ENCODE assay signal across 2 cellular contexts in genomic region chr15:78878356-78878755, GRCh38.
TF ChIP-seq lines count a peak whose summit lies in the region.

No MANE protein-coding gene starts in this region.

TF ChIP-seq in SK-N-SH, 30 proteins besides CTCF, POLR2A, EP300 and RAD21 (continued from another document):
- TF ChIP-seq, protein P1, sequence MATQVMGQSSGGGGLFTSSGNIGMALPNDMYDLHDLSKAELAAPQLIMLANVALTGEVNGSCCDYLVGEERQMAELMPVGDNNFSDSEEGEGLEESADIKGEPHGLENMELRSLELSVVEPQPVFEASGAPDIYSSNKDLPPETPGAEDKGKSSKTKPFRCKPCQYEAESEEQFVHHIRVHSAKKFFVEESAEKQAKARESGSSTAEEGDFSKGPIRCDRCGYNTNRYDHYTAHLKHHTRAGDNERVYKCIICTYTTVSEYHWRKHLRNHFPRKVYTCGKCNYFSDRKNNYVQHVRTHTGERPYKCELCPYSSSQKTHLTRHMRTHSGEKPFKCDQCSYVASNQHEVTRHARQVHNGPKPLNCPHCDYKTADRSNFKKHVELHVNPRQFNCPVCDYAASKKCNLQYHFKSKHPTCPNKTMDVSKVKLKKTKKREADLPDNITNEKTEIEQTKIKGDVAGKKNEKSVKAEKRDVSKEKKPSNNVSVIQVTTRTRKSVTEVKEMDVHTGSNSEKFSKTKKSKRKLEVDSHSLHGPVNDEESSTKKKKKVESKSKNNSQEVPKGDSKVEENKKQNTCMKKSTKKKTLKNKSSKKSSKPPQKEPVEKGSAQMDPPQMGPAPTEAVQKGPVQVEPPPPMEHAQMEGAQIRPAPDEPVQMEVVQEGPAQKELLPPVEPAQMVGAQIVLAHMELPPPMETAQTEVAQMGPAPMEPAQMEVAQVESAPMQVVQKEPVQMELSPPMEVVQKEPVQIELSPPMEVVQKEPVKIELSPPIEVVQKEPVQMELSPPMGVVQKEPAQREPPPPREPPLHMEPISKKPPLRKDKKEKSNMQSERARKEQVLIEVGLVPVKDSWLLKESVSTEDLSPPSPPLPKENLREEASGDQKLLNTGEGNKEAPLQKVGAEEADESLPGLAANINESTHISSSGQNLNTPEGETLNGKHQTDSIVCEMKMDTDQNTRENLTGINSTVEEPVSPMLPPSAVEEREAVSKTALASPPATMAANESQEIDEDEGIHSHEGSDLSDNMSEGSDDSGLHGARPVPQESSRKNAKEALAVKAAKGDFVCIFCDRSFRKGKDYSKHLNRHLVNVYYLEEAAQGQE (IDR thresholded peaks at IDR 0.05; ENCODE audit: low read depth, low read length) = no peak
- TF ChIP-seq EZH2phosphoT487 (IDR thresholded peaks at IDR 0.05; ENCODE audit: borderline replicate concordance, low read depth) (no peak), RFX5 (IDR thresholded peaks at IDR 0.05; ENCODE audit: low read length) (no peak), ZBTB33 (IDR thresholded peaks at IDR 0.05; ENCODE audit: borderline replicate concordance, low read depth) (no peak), NFIC (IDR thresholded peaks at IDR 0.05; ENCODE audit: borderline replicate concordance) (no peak), TCF12 (IDR thresholded peaks at IDR 0.05) (no peak)
- TF ChIP-seq, protein P2, sequence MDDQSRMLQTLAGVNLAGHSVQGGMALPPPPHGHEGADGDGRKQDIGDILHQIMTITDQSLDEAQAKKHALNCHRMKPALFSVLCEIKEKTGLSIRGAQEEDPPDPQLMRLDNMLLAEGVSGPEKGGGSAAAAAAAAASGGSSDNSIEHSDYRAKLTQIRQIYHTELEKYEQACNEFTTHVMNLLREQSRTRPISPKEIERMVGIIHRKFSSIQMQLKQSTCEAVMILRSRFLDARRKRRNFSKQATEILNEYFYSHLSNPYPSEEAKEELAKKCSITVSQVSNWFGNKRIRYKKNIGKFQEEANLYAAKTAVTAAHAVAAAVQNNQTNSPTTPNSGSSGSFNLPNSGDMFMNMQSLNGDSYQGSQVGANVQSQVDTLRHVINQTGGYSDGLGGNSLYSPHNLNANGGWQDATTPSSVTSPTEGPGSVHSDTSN (IDR thresholded peaks at IDR 0.05) = no peak

TF ChIP-seq in SK-N-SH treated with all-trans-retinoic acid at 6 μM for 48 hours, 23 proteins besides CTCF, POLR2A, EP300 and RAD21 (continued from another document):
- TF ChIP-seq ZNF565 (CRISPR knock-in tag; conservative IDR thresholded peaks at IDR 0.05; ENCODE audit: low read depth) = no peak
- no peak for TF ChIP-seq PPARA (CRISPR knock-in tag; IDR thresholded peaks at IDR 0.05; ENCODE audit: borderline replicate concordance)
- TF ChIP-seq, protein P3, sequence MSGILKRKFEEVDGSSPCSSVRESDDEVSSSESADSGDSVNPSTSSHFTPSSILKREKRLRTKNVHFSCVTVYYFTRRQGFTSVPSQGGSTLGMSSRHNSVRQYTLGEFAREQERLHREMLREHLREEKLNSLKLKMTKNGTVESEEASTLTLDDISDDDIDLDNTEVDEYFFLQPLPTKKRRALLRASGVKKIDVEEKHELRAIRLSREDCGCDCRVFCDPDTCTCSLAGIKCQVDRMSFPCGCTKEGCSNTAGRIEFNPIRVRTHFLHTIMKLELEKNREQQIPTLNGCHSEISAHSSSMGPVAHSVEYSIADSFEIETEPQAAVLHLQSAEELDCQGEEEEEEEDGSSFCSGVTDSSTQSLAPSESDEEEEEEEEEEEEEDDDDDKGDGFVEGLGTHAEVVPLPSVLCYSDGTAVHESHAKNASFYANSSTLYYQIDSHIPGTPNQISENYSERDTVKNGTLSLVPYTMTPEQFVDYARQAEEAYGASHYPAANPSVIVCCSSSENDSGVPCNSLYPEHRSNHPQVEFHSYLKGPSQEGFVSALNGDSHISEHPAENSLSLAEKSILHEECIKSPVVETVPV (CRISPR knock-in tag; IDR thresholded peaks at IDR 0.05) = no peak
- TF ChIP-seq RARB (CRISPR knock-in tag; IDR thresholded peaks at IDR 0.05) = no peak
- no peak for TF ChIP-seq ZNF8 (CRISPR knock-in tag; IDR thresholded peaks at IDR 0.05)
- TF ChIP-seq, protein P4, sequence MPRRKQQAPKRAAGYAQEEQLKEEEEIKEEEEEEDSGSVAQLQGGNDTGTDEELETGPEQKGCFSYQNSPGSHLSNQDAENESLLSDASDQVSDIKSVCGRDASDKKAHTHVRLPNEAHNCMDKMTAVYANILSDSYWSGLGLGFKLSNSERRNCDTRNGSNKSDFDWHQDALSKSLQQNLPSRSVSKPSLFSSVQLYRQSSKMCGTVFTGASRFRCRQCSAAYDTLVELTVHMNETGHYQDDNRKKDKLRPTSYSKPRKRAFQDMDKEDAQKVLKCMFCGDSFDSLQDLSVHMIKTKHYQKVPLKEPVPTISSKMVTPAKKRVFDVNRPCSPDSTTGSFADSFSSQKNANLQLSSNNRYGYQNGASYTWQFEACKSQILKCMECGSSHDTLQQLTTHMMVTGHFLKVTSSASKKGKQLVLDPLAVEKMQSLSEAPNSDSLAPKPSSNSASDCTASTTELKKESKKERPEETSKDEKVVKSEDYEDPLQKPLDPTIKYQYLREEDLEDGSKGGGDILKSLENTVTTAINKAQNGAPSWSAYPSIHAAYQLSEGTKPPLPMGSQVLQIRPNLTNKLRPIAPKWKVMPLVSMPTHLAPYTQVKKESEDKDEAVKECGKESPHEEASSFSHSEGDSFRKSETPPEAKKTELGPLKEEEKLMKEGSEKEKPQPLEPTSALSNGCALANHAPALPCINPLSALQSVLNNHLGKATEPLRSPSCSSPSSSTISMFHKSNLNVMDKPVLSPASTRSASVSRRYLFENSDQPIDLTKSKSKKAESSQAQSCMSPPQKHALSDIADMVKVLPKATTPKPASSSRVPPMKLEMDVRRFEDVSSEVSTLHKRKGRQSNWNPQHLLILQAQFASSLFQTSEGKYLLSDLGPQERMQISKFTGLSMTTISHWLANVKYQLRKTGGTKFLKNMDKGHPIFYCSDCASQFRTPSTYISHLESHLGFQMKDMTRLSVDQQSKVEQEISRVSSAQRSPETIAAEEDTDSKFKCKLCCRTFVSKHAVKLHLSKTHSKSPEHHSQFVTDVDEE (CRISPR knock-in tag; IDR thresholded peaks at IDR 0.05) = no peak
- TF ChIP-seq ZFP30 (CRISPR knock-in tag; IDR thresholded peaks at IDR 0.05) = no peak
- no peak for TF ChIP-seq ZC3H10 (CRISPR knock-in tag; IDR thresholded peaks at IDR 0.05)
- TF ChIP-seq BACH2 (CRISPR knock-in tag; IDR thresholded peaks at IDR 0.05; ENCODE audit: borderline replicate concordance) = no peak
- no peak for TF ChIP-seq GLIS3 (CRISPR knock-in tag; IDR thresholded peaks at IDR 0.05)
- TF ChIP-seq CREB5 (CRISPR knock-in tag; IDR thresholded peaks at IDR 0.05; ENCODE audit: low read depth) = no peak
- TF ChIP-seq, protein P5, sequence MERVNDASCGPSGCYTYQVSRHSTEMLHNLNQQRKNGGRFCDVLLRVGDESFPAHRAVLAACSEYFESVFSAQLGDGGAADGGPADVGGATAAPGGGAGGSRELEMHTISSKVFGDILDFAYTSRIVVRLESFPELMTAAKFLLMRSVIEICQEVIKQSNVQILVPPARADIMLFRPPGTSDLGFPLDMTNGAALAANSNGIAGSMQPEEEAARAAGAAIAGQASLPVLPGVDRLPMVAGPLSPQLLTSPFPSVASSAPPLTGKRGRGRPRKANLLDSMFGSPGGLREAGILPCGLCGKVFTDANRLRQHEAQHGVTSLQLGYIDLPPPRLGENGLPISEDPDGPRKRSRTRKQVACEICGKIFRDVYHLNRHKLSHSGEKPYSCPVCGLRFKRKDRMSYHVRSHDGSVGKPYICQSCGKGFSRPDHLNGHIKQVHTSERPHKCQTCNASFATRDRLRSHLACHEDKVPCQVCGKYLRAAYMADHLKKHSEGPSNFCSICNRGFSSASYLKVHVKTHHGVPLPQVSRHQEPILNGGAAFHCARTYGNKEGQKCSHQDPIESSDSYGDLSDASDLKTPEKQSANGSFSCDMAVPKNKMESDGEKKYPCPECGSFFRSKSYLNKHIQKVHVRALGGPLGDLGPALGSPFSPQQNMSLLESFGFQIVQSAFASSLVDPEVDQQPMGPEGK (CRISPR knock-in tag; IDR thresholded peaks at IDR 0.05; ENCODE audit: borderline replicate concordance) = no peak
- TF ChIP-seq ZFP3 (CRISPR knock-in tag; IDR thresholded peaks at IDR 0.05) = no peak
- TF ChIP-seq SNAI2 (CRISPR knock-in tag; IDR thresholded peaks at IDR 0.05) = no peak
